ENCODE assay signal across 4 cellular contexts in the genomic region with DNA sequence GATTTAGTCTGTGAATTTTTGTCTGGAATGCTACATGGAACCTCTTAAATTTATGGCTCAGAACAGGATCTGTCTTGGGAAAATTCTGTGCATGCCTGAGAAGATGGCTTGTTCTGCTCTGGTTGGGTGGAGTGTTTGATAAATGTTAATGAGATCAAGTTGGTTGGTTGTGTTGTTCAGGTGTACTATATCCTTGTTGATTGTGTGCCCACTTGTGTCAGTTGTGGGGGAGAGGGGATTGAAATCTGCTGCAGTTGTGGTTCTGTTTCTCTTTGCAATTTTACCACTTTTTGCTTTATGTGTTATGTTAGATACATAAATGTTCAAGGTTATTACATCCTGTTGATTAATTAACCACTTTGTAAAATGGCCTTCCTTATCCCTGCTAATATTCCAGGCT. TPM values are rescaled to one million over a fixed set of nuclear protein-coding genes. Genes with fewer than 3 reads are reported as not detected.
"Had no signal": no experiment of that assay in that cellular context is flagged by ENCODE, and none has a peak within 500 bp of the region (broad histone marks: within the 10 kb centered on the region; RNA-seq: fewer than 3 reads in every experiment).

No MANE protein-coding gene starts in this region.

RNA-seq across cellular contexts. Expression of gene SPDYE6, which starts 13.8 kb away (rescaled TPM):
- total RNA-seq: LHCN-M2, M059J, MCF 10A, NCI-H460 had no signal
